Comparison of ENCODE assay signal across 19 cellular contexts in the genomic region with DNA sequence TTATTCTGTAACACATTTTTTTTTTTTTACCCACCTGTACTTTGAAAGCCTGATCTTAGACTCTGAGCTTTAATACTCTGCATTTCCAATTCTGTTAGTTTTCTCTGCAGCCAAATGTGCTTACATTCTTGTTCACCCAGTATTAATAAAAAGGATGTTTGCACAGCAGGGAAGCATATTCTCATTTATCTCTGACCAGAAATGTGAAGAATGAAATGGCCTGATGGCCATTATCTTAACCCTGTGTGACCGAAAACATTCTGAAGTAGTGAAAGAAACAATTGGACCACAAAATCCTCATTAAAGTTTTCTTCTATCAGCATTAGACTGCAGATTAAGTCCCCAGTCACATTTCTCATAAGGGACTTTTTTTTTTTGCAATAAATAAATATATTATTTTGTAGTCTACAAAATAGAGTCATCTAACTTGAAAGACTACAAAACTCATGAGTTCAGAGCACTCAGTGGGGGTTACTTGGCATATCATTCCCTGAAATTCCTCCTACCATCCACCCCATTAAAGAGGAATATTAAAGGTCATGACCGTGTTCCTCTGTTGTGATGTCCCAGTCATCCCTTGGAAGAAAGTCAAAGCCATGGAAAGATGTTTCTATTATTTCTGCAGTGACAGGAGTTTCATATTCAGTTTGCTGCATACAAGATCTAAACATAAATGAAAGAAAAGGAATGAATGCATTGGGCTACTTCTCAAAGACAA.
"Had no signal": no experiment of that assay in that cellular context is flagged by ENCODE, and none has a peak within 500 bp of the region (broad histone marks: within the 10 kb centered on the region; RNA-seq: fewer than 3 reads in every experiment).

No MANE protein-coding gene starts in this region.

- H3K4me3 Mint-ChIP-seq: activated T-cell treated with anti-CD3 and anti-CD28 coated beads, Interleukin-2, amount 50 U/mL, for 72 hours; effector memory CD8-positive, alpha-beta T cell; nephron; stimulated activated naive CD8-positive, alpha-beta T cell treated with anti-CD3 and anti-CD28 coated beads, Interleukin-15, Interleukin-2, amounts not matched to agents 100 ng/mL and 50 ng/mL, for 24 hours had no signal

- H3K4me3 ChIP-seq: cardiac muscle cell, esophagus squamous epithelium, lower lobe of right lung, transverse colon, uterus had no signal

- DNase-seq: activated CD4-positive, alpha-beta T cell treated with anti-CD3 and anti-CD28 coated beads for 1 hour; activated effector memory CD4-positive, alpha-beta T cell treated with anti-CD3 and anti-CD28 coated beads, Interleukin-2, amount 50 U/mL, for 16 hours; activated naive CD4-positive, alpha-beta T cell treated with anti-CD3 and anti-CD28 coated beads, Interleukin-2, amount 50 U/mL, for 16 hours; activated T-cell treated with anti-CD3 and anti-CD28 coated beads, Interleukin-2, amount 50 U/mL, for 72 hours; aorta; effector memory CD8-positive, alpha-beta T cell; esophagus squamous epithelium; islet precursor cell; left colon; lower lobe of right lung; midbrain; nucleus accumbens; posterior cingulate gyrus; transverse colon; uterus; WERI-Rb-1 had no signal

- H3K27ac Mint-ChIP-seq: activated T-cell treated with anti-CD3 and anti-CD28 coated beads, Interleukin-2, amount 50 U/mL, for 72 hours; effector memory CD8-positive, alpha-beta T cell; nephron; stimulated activated naive CD8-positive, alpha-beta T cell treated with anti-CD3 and anti-CD28 coated beads, Interleukin-15, Interleukin-2, amounts not matched to agents 100 ng/mL and 50 ng/mL, for 24 hours had no signal

- H3K27me3 Mint-ChIP-seq: effector memory CD8-positive, alpha-beta T cell; stimulated activated naive CD8-positive, alpha-beta T cell treated with anti-CD3 and anti-CD28 coated beads, Interleukin-15, Interleukin-2, amounts not matched to agents 100 ng/mL and 50 ng/mL, for 24 hours had no signal

- H3K9me3 Mint-ChIP-seq: nephron had no signal

- ATAC-seq: activated T-cell treated with anti-CD3 and anti-CD28 coated beads, Interleukin-2, amount 50 U/mL, for 72 hours; effector memory CD8-positive, alpha-beta T cell; left colon; lower lobe of right lung had no signal
